9 cellular contexts compared by ENCODE assay signal in genomic region chr10:26550774-26551526, GRCh38.
DNase-seq lines count a peak whose midpoint lies in the region; ATAC-seq, FAIRE-seq and TF ChIP-seq lines count a peak whose summit lies in the region.
"Had no signal": no experiment of that assay in that cellular context is flagged by ENCODE, and none has a peak within 500 bp of the region (broad histone marks: within the 10 kb centered on the region; RNA-seq: fewer than 3 reads in every experiment).

No MANE protein-coding gene starts in this region.

- H3K4me3 ChIP-seq in epithelial cell of proximal tubule (ENCODE audit: low read depth, low read length): no peak overlapping the region

- peaks cover 9% of the 10 kb centered on the region for H3K4me1 Mint-ChIP-seq in Calu3 (ENCODE audit: low read depth, unreplicated experiment)

- FAIRE-seq in RCC 7860 (lab: Jason Lieb, UNC): no peak

- H3K36me3 Mint-ChIP-seq in Calu3 (ENCODE audit: insufficient read depth, unreplicated experiment): no peaks in the 10 kb centered on the region

- H3K27me3 Mint-ChIP-seq in Calu3 (ENCODE audit: unreplicated experiment): no peaks in the 10 kb centered on the region

- TF ChIP-seq CTCF in Calu3 (IDR thresholded peaks at IDR 0.05; ENCODE audit: unreplicated experiment) (no peak), epithelial cell of proximal tubule (conservative IDR thresholded peaks at IDR 0.05; ENCODE audit: low read depth, low read length) (peak; percentile 29)

- H3K9me3 Mint-ChIP-seq in Calu3 (ENCODE audit: low read depth, unreplicated experiment): no peaks in the 10 kb centered on the region

- CTCF ChIA-PET in Calu3 (lab: Charles Lee): no interaction called here

- no peak overlapping the region for H3K4me3 Mint-ChIP-seq in Calu3 (ENCODE audit: low read depth, unreplicated experiment)

- intact Hi-C loops in Calu3 (cut with micrococcal nuclease; ENCODE audit: unreplicated experiment) (no loop called here), Right ventricle myocardium superior (cut with DNase I) (no loop called here)

- BruUV-seq in Calu3 (replicated peaks; lab: Mats Ljungman, UMichigan): no TSS peak

- H3K27ac Mint-ChIP-seq in Calu3 (ENCODE audit: unreplicated experiment): no peak overlapping the region

- peak; percentile 15 for DNase-seq in Calu3
- peak; percentile 28 for DNase-seq in HT-29 (ENCODE audit: low spot score)
- DNase-seq in epithelial cell of proximal tubule (ENCODE audit: low read depth): no peak
- no peak for DNase-seq in Right ventricle myocardium superior
- no peak for DNase-seq in ecto neural progenitor cell (ENCODE audit: low spot score)
- no peak for DNase-seq in NCI-H2171 treated with DMSO at 0.1 percent for 48 hours (lab: John Stamatoyannopoulos, UW)
- no peak for DNase-seq in RCC 7860 (ENCODE audit: low spot score)
- DNase-seq: NCI-H82 had no signal

- peak; percentile 73 for ATAC-seq in GM19035 (IDR thresholded peaks at IDR 0.05; ENCODE audit: unreplicated experiment)
- no peak for ATAC-seq in Right ventricle myocardium superior (ENCODE audit: poor library complexity)

Comparison
In these comparisons a context has a peak if more than half of its experiments do, and no peak if none do; other contexts are left out.
1. DNase-seq: peak in Calu3 (single experiment) and HT-29 (single experiment); none in epithelial cell of proximal tubule (single experiment), Right ventricle myocardium superior (single experiment), ecto neural progenitor cell (single experiment), NCI-H2171 treated with DMSO at 0.1 percent for 48 hours (single experiment) and RCC 7860 (single experiment).